In the genomic region with DNA sequence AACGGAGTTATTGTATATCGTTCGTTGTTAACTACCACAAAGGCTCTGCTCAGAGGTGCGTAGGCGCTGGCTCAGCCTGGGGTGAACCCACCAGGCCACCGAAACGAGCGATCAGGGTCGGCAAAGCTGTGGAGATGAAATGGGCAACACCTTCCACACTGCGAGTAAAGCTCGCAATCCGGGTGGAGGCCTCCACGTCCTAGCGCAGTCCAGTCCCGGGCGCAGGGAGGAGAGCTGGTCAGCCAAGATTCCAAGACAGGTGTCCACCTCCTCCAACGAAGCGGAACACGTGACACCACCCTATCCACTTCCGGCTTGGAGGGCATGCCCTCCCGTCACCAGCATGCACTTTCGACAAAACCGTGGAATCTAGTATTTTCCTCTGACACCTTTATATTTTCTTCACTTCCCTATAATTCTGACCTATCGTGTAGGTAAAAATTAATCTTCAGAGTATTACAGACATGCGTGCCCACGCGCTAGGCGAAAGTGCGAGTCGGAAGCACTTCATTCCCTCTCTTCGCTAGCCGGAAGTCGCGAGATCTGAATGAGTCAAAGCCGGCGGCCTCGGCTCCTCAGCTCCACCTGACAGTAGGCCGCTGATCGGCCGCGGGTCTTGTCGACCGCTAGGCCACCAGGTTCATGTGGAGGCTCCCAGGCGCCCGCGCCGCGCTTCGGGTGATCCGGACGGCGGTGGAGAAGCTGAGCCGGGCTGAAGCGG, we compare ENCODE assay signal across 8 cellular contexts. TPM values are rescaled to one million over a fixed set of nuclear protein-coding genes. Genes with fewer than 3 reads are reported as not detected.
A peak's percentile ranks its signal among the peaks of the same experiment; 100 is the strongest.
DNase-seq lines count a peak whose midpoint lies in the region; ATAC-seq and TF ChIP-seq lines count a peak whose summit lies in the region.

A gene with protein sequence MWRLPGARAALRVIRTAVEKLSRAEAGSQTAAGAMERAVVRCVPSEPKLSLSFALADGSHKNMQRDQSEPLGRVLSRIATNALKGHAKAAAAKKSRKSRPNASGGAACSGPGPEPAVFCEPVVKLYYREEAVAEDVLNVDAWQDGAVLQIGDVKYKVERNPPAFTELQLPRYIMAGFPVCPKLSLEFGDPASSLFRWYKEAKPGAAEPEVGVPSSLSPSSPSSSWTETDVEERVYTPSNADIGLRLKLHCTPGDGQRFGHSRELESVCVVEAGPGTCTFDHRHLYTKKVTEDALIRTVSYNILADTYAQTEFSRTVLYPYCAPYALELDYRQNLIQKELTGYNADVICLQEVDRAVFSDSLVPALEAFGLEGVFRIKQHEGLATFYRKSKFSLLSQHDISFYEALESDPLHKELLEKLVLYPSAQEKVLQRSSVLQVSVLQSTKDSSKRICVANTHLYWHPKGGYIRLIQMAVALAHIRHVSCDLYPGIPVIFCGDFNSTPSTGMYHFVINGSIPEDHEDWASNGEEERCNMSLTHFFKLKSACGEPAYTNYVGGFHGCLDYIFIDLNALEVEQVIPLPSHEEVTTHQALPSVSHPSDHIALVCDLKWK (plus strand): TSS at position 537 of the 721 bp plus-strand sequence. CDS start 106 bp downstream, at position 643.

- H3K4me2 ChIP-seq in BLaER1 treated with 17β-estradiol and CSF1 and Interleukin-3, amounts not matched to agents 10 nM and 100 nM = peak within 1 kb of the TSS; percentile 86 to 100 (median 94)

- peaks cover 10 to 46% (median 42%) of the 10 kb centered on the region in 11 experiments; a peak in 19 of 22 replicates for H4K20me1 ChIP-seq in BLaER1 treated with 17β-estradiol and CSF1 and Interleukin-3, amounts not matched to agents 10 nM and 100 nM

- intact Hi-C loops in dendritic cell treated with granulocyte-macrophage colony-stimulating factor and Interleukin-4, amounts not matched to agents 40 ng/mL and 50 ng/mL, for 4 days (cut with micrococcal nuclease) = loop anchor here (1.0 to 10.0 kb wide), 4 partner anchors 41 to 391 kb away; a partner anchor contains a TSS
- intact Hi-C loops in left lung (cut with DNase I) = no loop called here

- DNase-seq in GM19240 (ENCODE audit: insufficient read length, low spot score) (peak; percentile 54), NCI-H748 (lab: John Stamatoyannopoulos, UW; ENCODE audit: unreplicated experiment) (peak; percentile 88), left lung (peak; percentile 89 to 95)
- DNase-seq in activated CD4-positive, alpha-beta T cell treated with anti-CD3 and anti-CD28 coated beads, Interleukin-2, amount 50 U/mL, for 1 hour = peak; percentile 77
- peak; percentile 73 for DNase-seq in stimulated activated CD4-positive, alpha-beta T cell treated with anti-CD3 and anti-CD28 coated beads, Interleukin-2, amount 100 ng/mL, for 4 hours (ENCODE audit: low read depth)

- H3K27ac Mint-ChIP-seq in dendritic cell treated with granulocyte-macrophage colony-stimulating factor and Interleukin-4, amounts not matched to agents 40 ng/mL and 50 ng/mL, for 4 days = peak within 1 kb of the TSS; percentile 96

- no peaks in the 10 kb centered on the region for H3K9me3 Mint-ChIP-seq in dendritic cell treated with granulocyte-macrophage colony-stimulating factor and Interleukin-4, amounts not matched to agents 40 ng/mL and 50 ng/mL, for 4 days

- H3K27ac ChIP-seq in BLaER1 treated with 17β-estradiol and CSF1 and Interleukin-3, amounts not matched to agents 10 nM and 100 nM = peak within 1 kb of the TSS; percentile 89 to 97 (median 94)
- H3K27ac ChIP-seq in left lung = peak within 1 kb of the TSS; percentile 85 to 93

- H3K4me3 ChIP-seq in BLaER1 treated with 17β-estradiol and CSF1 and Interleukin-3, amounts not matched to agents 10 nM and 100 nM = peak within 1 kb of the TSS; percentile 83 to 97 (median 89)
- peak within 1 kb of the TSS; percentile 77 to 96 for H3K4me3 ChIP-seq in left lung

- H3K4me3 Mint-ChIP-seq in dendritic cell treated with granulocyte-macrophage colony-stimulating factor and Interleukin-4, amounts not matched to agents 40 ng/mL and 50 ng/mL, for 4 days = peak within 1 kb of the TSS; percentile 90

- peaks cover 33% of the 10 kb centered on the region for H3K4me1 Mint-ChIP-seq in dendritic cell treated with granulocyte-macrophage colony-stimulating factor and Interleukin-4, amounts not matched to agents 40 ng/mL and 50 ng/mL, for 4 days (ENCODE audit: low read depth)

- H3K9ac ChIP-seq in BLaER1 treated with 17β-estradiol and CSF1 and Interleukin-3, amounts not matched to agents 10 nM and 100 nM = peak within 1 kb of the TSS; percentile 87 to 98 (median 96)

- H3K9me3 ChIP-seq in BLaER1 treated with 17β-estradiol and CSF1 and Interleukin-3, amounts not matched to agents 10 nM and 100 nM (replicated peaks in 1 of 11) = no peaks in the 10 kb centered on the region
- H3K9me3 ChIP-seq in left lung = no peaks in the 10 kb centered on the region

- no peak for TF ChIP-seq CTCF in left lung (IDR thresholded peaks at IDR 0.05)

- H3K27me3 Mint-ChIP-seq in dendritic cell treated with granulocyte-macrophage colony-stimulating factor and Interleukin-4, amounts not matched to agents 40 ng/mL and 50 ng/mL, for 4 days = no peaks in the 10 kb centered on the region

- no peaks in the 10 kb centered on the region for H3K27me3 ChIP-seq in BLaER1 treated with 17β-estradiol and CSF1 and Interleukin-3, amounts not matched to agents 10 nM and 100 nM
- H3K27me3 ChIP-seq in left lung = no peaks in the 10 kb centered on the region

- peaks cover 27 to 44% (median 40%) of the 10 kb centered on the region in 10 experiments for H3K4me1 ChIP-seq in BLaER1 treated with 17β-estradiol and CSF1 and Interleukin-3, amounts not matched to agents 10 nM and 100 nM
- peaks cover 15 to 38% of the 10 kb centered on the region in 2 donors for H3K4me1 ChIP-seq in left lung

- peaks cover 48% of the 10 kb centered on the region for H3K36me3 Mint-ChIP-seq in dendritic cell treated with granulocyte-macrophage colony-stimulating factor and Interleukin-4, amounts not matched to agents 40 ng/mL and 50 ng/mL, for 4 days (ENCODE audit: low read depth)

- ATAC-seq in HG03457 (IDR thresholded peaks at IDR 0.05; ENCODE audit: unreplicated experiment) (peak; percentile 72), left lung (peak; percentile 93)

- peaks cover 17 to 32% (median 23%) of the 10 kb centered on the region in 11 experiments; a peak in 21 of 22 replicates for H3K36me3 ChIP-seq in BLaER1 treated with 17β-estradiol and CSF1 and Interleukin-3, amounts not matched to agents 10 nM and 100 nM
- peaks cover 0 to 20% of the 10 kb centered on the region in 2 donors for H3K36me3 ChIP-seq in left lung

RNA-seq across cellular contexts. Expression of the gene that starts here (rescaled TPM):
- total RNA-seq in left lung = 10 to 100 TPM; 23.1 to 24.3 TPM

Comparison
In these comparisons a context has a peak if more than half of its experiments do, and no peak if none do; other contexts are left out.
1. Peak in every context shown above with its lines: DNase-seq, ATAC-seq, H3K4me3 ChIP-seq and H3K27ac ChIP-seq.